In the genomic region with DNA sequence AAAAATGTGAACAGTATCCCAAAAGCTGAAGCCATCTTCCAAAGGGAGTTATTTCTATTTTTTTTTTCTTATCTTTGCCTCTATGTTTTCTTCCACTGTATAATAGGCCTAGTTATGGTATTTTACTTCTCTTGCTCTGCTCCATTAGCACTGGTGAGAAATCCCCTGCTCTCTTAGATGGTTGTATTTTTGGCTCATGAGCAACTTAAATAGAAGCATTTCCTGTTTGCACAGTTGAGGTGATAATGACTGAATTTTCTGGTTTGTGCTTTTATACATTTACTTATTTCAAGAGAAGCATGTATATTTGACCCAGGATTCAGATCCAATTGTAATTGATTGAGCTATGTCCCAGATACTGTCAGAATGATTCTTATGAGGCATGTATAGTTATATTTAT, we compare ENCODE assay signal across 14 cellular contexts.
DNase-seq lines count a peak whose midpoint lies in the region; ATAC-seq and TF ChIP-seq lines count a peak whose summit lies in the region.
"Had no signal": no experiment of that assay in that cellular context is flagged by ENCODE, and none has a peak within 500 bp of the region (broad histone marks: within the 10 kb centered on the region; RNA-seq: fewer than 3 reads in every experiment).

No MANE protein-coding gene starts in this region.

- peak overlapping the region in 1 of 2 donors; percentile 35 for H3K27ac Mint-ChIP-seq in natural killer cell
- H3K27ac Mint-ChIP-seq in natural killer cell treated with Interleukin-12 subunit alpha and Interleukin-12 subunit beta and Interleukin-15 and Interleukin-18, amount 100 ng/mL, for 72 hours, result no peak overlapping the region
- peak overlapping the region; percentile 80 for H3K27ac Mint-ChIP-seq in stimulated activated naive B cell treated with anti-CD40 and anti-IgM and Interleukin-4, amounts not matched to agents 10 μg/mL and 1 μg/mL and 100 μg/mL, for 72 hours
- H3K27ac Mint-ChIP-seq: activated CD8-positive, alpha-beta T cell treated with anti-CD3 and anti-CD28 coated beads, Interleukin-2, amount 10 ng/mL, durations not matched to agents 7 days and 5 days had no signal

- TF ChIP-seq CTCF in natural killer cell (IDR thresholded peaks at IDR 0.05), result no peak

- H3K27me3 Mint-ChIP-seq in natural killer cell (ENCODE audit: low read depth in 2 of 2), result no peaks in the 10 kb centered on the region
- H3K27me3 Mint-ChIP-seq in natural killer cell treated with Interleukin-12 subunit alpha and Interleukin-12 subunit beta and Interleukin-15 and Interleukin-18, amount 100 ng/mL, for 72 hours, result no peaks in the 10 kb centered on the region
- no peaks in the 10 kb centered on the region for H3K27me3 Mint-ChIP-seq in stimulated activated naive B cell treated with anti-CD40 and anti-IgM and Interleukin-4, amounts not matched to agents 10 μg/mL and 1 μg/mL and 100 μg/mL, for 72 hours

- peaks cover 6% of the 10 kb centered on the region in 2 donors for H3K4me1 Mint-ChIP-seq in natural killer cell
- H3K4me1 Mint-ChIP-seq in natural killer cell treated with Interleukin-12 subunit alpha and Interleukin-12 subunit beta and Interleukin-15 and Interleukin-18, amount 100 ng/mL, for 72 hours (ENCODE audit: low read depth in 2 of 2), result peaks cover 5 to 8% of the 10 kb centered on the region in 2 donors
- H3K4me1 Mint-ChIP-seq in stimulated activated naive B cell treated with anti-CD40 and anti-IgM and Interleukin-4, amounts not matched to agents 10 μg/mL and 1 μg/mL and 100 μg/mL, for 72 hours, result peaks cover 39 to 65% of the 10 kb centered on the region in 2 donors

- peaks cover 0 to 2% of the 10 kb centered on the region in 2 donors for H3K9me3 Mint-ChIP-seq in natural killer cell
- H3K9me3 Mint-ChIP-seq in natural killer cell treated with Interleukin-12 subunit alpha and Interleukin-12 subunit beta and Interleukin-15 and Interleukin-18, amount 100 ng/mL, for 72 hours, result peaks cover 8% of the 10 kb centered on the region
- H3K9me3 Mint-ChIP-seq in stimulated activated naive B cell treated with anti-CD40 and anti-IgM and Interleukin-4, amounts not matched to agents 10 μg/mL and 1 μg/mL and 100 μg/mL, for 72 hours, result peaks cover 9 to 18% of the 10 kb centered on the region in 2 donors

- H3K36me3 Mint-ChIP-seq in natural killer cell, result no peaks in the 10 kb centered on the region
- peaks cover 28% of the 10 kb centered on the region for H3K36me3 Mint-ChIP-seq in natural killer cell treated with Interleukin-12 subunit alpha and Interleukin-12 subunit beta and Interleukin-15 and Interleukin-18, amount 100 ng/mL, for 72 hours
- peaks cover 7 to 23% of the 10 kb centered on the region in 2 donors for H3K36me3 Mint-ChIP-seq in stimulated activated naive B cell treated with anti-CD40 and anti-IgM and Interleukin-4, amounts not matched to agents 10 μg/mL and 1 μg/mL and 100 μg/mL, for 72 hours

- H3K4me3 Mint-ChIP-seq in natural killer cell, result no peak overlapping the region
- no peak overlapping the region for H3K4me3 Mint-ChIP-seq in natural killer cell treated with Interleukin-12 subunit alpha and Interleukin-12 subunit beta and Interleukin-15 and Interleukin-18, amount 100 ng/mL, for 72 hours
- H3K4me3 Mint-ChIP-seq in stimulated activated naive B cell treated with anti-CD40 and anti-IgM and Interleukin-4, amounts not matched to agents 10 μg/mL and 1 μg/mL and 100 μg/mL, for 72 hours, result peak overlapping the region; percentile 57 to 58
- H3K4me3 Mint-ChIP-seq: activated CD8-positive, alpha-beta T cell treated with anti-CD3 and anti-CD28 coated beads, Interleukin-2, amount 10 ng/mL, durations not matched to agents 7 days and 5 days had no signal

- DNase-seq in natural killer cell (no peak), head of caudate nucleus (no peak), DMS114 treated with DMSO at 0.1 percent for 48 hours (lab: John Stamatoyannopoulos, UW; ENCODE audit: unreplicated experiment) (no peak), KBM-7 (no peak)
- DNase-seq in natural killer cell treated with Interleukin-12 subunit alpha and Interleukin-12 subunit beta and Interleukin-15 and Interleukin-18, amount 100 ng/mL, for 72 hours (ENCODE audit: low spot score), result no peak
- DNase-seq in stimulated activated naive B cell treated with anti-CD40 and anti-IgM and Interleukin-4, amounts not matched to agents 10 μg/mL and 1 μg/mL and 100 μg/mL, for 72 hours, result no peak
- DNase-seq: activated CD8-positive, alpha-beta T cell treated with anti-CD3 and anti-CD28 coated beads, Interleukin-2, amount 10 ng/mL, durations not matched to agents 7 days and 5 days; GDM1; mesenchymal stem cell; NCI-H2171; right lobe of liver had no signal

- intact Hi-C loops in natural killer cell (cut with micrococcal nuclease) (no loop called here), head of caudate nucleus (cut with DNase I) (no loop called here)

- ATAC-seq in natural killer cell (peak in 2 of 3 donors; percentile 53 to 68), HG02588 (IDR thresholded peaks at IDR 0.05; ENCODE audit: unreplicated experiment) (peak; percentile 93), HG03460 (IDR thresholded peaks at IDR 0.05; ENCODE audit: unreplicated experiment) (peak; percentile 98)
- no peak for ATAC-seq in natural killer cell treated with Interleukin-12 subunit alpha and Interleukin-12 subunit beta and Interleukin-15 and Interleukin-18, amount 100 ng/mL, for 72 hours
- ATAC-seq in stimulated activated naive B cell treated with anti-CD40 and anti-IgM and Interleukin-4, amounts not matched to agents 10 μg/mL and 1 μg/mL and 100 μg/mL, for 72 hours (replicated peaks), result peak; percentile 90 to 94
- ATAC-seq: activated CD8-positive, alpha-beta T cell treated with anti-CD3 and anti-CD28 coated beads, Interleukin-2, amount 10 ng/mL, durations not matched to agents 7 days and 5 days; right lobe of liver; Right ventricle myocardium inferior had no signal

- in situ Hi-C loops in KBM-7 (cut with MboI; ENCODE audit: low pct_unique_long_range_greater_than_20kb, low sequenced_read_pairs), result no loop called here

Comparison
In these comparisons a context has a peak if more than half of its experiments do, and no peak if none do; other contexts are left out.
1. ATAC-seq: peak in natural killer cell (2 of 3), HG02588 (single experiment), HG03460 (single experiment) and stimulated activated naive B cell treated with anti-CD40 and anti-IgM and Interleukin-4, amounts not matched to agents 10 μg/mL and 1 μg/mL and 100 μg/mL, for 72 hours (2 of 2); none in natural killer cell treated with Interleukin-12 subunit alpha and Interleukin-12 subunit beta and Interleukin-15 and Interleukin-18, amount 100 ng/mL, for 72 hours (0 of 2).
2. H3K4me3 Mint-ChIP-seq: peak in stimulated activated naive B cell treated with anti-CD40 and anti-IgM and Interleukin-4, amounts not matched to agents 10 μg/mL and 1 μg/mL and 100 μg/mL, for 72 hours (2 of 2); none in natural killer cell (single experiment) and natural killer cell treated with Interleukin-12 subunit alpha and Interleukin-12 subunit beta and Interleukin-15 and Interleukin-18, amount 100 ng/mL, for 72 hours (single experiment).